In genomic region chr4:175451238-175451965, GRCh38 we compare ENCODE assay signal across 30 cellular contexts.
"Had no signal": no experiment of that assay in that cellular context is flagged by ENCODE, and none has a peak within 500 bp of the region (broad histone marks: within the 10 kb centered on the region; RNA-seq: fewer than 3 reads in every experiment).

No MANE protein-coding gene starts in this region.

- H3K36me3 ChIP-seq: brain microvascular endothelial cell, WERI-Rb-1 had no signal

- DNase-seq: activated B cell treated with CpG ODN at 0.5 μM for 24 hours; activated CD4-positive, alpha-beta T cell treated with anti-CD3 and anti-CD28 coated beads for 48 hours; activated CD4-positive, alpha-beta T cell treated with anti-CD3 and anti-CD28 coated beads, Interleukin-2, amount 50 U/mL, for 1 hour; activated CD4-positive, alpha-beta T cell treated with anti-CD3 and anti-CD28 coated beads, Interleukin-2, amount 50 U/mL, for 48 hours; activated CD8-positive, alpha-beta memory T cell treated with anti-CD3 and anti-CD28 coated beads for 24 hours; activated CD8-positive, alpha-beta T cell treated with anti-CD3 and anti-CD28 coated beads for 36 hours; activated effector memory CD4-positive, alpha-beta T cell treated with Interleukin-2 at 50 U/mL for 16 hours; activated gamma-delta T cell treated with Interleukin-2 at 50 U/mL for 16 hours; activated naive CD4-positive, alpha-beta T cell treated with anti-CD3 and anti-CD28 coated beads, Interleukin-2, amount 50 U/mL, for 16 hours; activated naive CD4-positive, alpha-beta T cell treated with Interleukin-2 at 50 U/mL for 16 hours; activated T-cell treated with anti-CD3 and anti-CD28 coated beads, Interleukin-2, amount 50 U/mL, for 4 hours; amniotic stem cell; anterior cingulate cortex; brain microvascular endothelial cell; dorsolateral prefrontal cortex; effector memory CD4-positive, alpha-beta T cell; endodermal cell; foreskin fibroblast; head of caudate nucleus; T-helper 17 cell; T1000; WERI-Rb-1 had no signal

- H3K27me3 Mint-ChIP-seq: activated B cell treated with CpG ODN at 0.5 μM for 24 hours; activated CD8-positive, alpha-beta T cell treated with anti-CD3 and anti-CD28 coated beads for 36 hours; activated naive CD8-positive, alpha-beta T cell; activated T-helper 17 cell treated with anti-CD3 and anti-CD28 coated beads, Interleukin-2, amount 50 U/mL, for 72 hours; central memory CD8-positive, alpha-beta T cell; dendritic cell treated with granulocyte-macrophage colony-stimulating factor and Interleukin-4, amounts not matched to agents 40 ng/mL and 50 ng/mL, for 4 days; T-helper 17 cell had no signal

- H3K27ac ChIP-seq: brain microvascular endothelial cell, coronary artery, dorsolateral prefrontal cortex, WERI-Rb-1 had no signal

- H3K27ac Mint-ChIP-seq: activated B cell treated with CpG ODN at 0.5 μM for 24 hours; activated CD8-positive, alpha-beta T cell treated with anti-CD3 and anti-CD28 coated beads for 36 hours; activated naive CD8-positive, alpha-beta T cell; activated T-helper 17 cell treated with anti-CD3 and anti-CD28 coated beads, Interleukin-2, amount 50 U/mL, for 72 hours; dendritic cell treated with granulocyte-macrophage colony-stimulating factor and Interleukin-4, amounts not matched to agents 40 ng/mL and 50 ng/mL, for 4 days; endodermal cell; T-helper 17 cell; T-helper 2 cell treated with Interferon-gamma antibody and Interleukin-4, amounts not matched to agents 5 μg/mL and 100 μg/mL, for 36 hours had no signal

- H3K27me3 ChIP-seq: brain microvascular endothelial cell had no signal

- H3K4me3 Mint-ChIP-seq: activated B cell treated with CpG ODN at 0.5 μM for 24 hours; activated CD8-positive, alpha-beta T cell treated with anti-CD3 and anti-CD28 coated beads for 36 hours; activated naive CD8-positive, alpha-beta T cell; activated T-cell treated with anti-CD3 and anti-CD28 coated beads, Interleukin-2, amount 50 U/mL, for 4 hours; activated T-helper 17 cell treated with anti-CD3 and anti-CD28 coated beads, Interleukin-2, amount 50 U/mL, for 72 hours; central memory CD8-positive, alpha-beta T cell; dendritic cell treated with granulocyte-macrophage colony-stimulating factor and Interleukin-4, amounts not matched to agents 40 ng/mL and 50 ng/mL, for 4 days; endodermal cell; T-helper 17 cell; T-helper 2 cell treated with Interferon-gamma antibody and Interleukin-4, amounts not matched to agents 5 μg/mL and 100 μg/mL, for 36 hours had no signal

- ATAC-seq: activated CD4-positive, CD25-positive, alpha-beta regulatory T cell treated with anti-CD3 and anti-CD28 coated beads, Interleukin-2, amount 50 U/mL, for 24 hours; activated CD8-positive, alpha-beta T cell treated with anti-CD3 and anti-CD28 coated beads for 36 hours; activated T-cell treated with anti-CD3 and anti-CD28 coated beads, Interleukin-2, amount 50 U/mL, for 4 hours; activated T-helper 17 cell treated with anti-CD3 and anti-CD28 coated beads, Interleukin-2, amount 50 U/mL, for 72 hours; esophagus mucosa; T-helper 17 cell had no signal

- H3K4me1 Mint-ChIP-seq: activated B cell treated with CpG ODN at 0.5 μM for 24 hours; activated T-helper 17 cell treated with anti-CD3 and anti-CD28 coated beads, Interleukin-2, amount 50 U/mL, for 72 hours; central memory CD8-positive, alpha-beta T cell; T-helper 17 cell had no signal

- H3K36me3 Mint-ChIP-seq: activated naive CD8-positive, alpha-beta T cell had no signal

- H3K4me3 ChIP-seq: coronary artery, dorsolateral prefrontal cortex had no signal

- H3K9me3 Mint-ChIP-seq: activated CD8-positive, alpha-beta T cell treated with anti-CD3 and anti-CD28 coated beads for 36 hours; T-helper 2 cell treated with Interferon-gamma antibody and Interleukin-4, amounts not matched to agents 5 μg/mL and 100 μg/mL, for 36 hours had no signal
